In the genomic region with DNA sequence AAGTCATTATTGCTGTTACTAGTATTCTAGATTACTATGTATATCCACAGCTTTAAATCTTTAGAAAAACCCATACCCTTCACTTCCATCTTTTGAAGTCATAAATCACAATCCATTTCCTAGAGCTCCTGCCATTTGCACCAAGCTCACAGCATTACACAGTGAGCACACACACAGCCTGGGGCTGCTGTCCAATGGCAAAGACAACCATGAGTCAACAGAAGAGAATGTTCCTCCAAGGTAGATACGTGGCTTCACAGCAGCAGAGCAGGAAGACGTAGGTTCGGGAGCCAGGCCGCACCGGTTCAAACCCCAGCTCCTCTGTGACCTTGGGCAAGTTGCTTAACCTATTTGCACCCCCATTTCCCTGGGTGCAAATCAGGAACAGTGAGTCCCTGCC, we compare ENCODE assay signal across 10 cellular contexts.
DNase-seq lines count a peak whose midpoint lies in the region; ATAC-seq and TF ChIP-seq lines count a peak whose summit lies in the region.
"Had no signal": no experiment of that assay in that cellular context is flagged by ENCODE, and none has a peak within 500 bp of the region (broad histone marks: within the 10 kb centered on the region; RNA-seq: fewer than 3 reads in every experiment).

No MANE protein-coding gene starts in this region.

- POLR2A ChIA-PET in naive thymus-derived CD4-positive, alpha-beta T cell (lab: Charles Lee): interaction anchor here (0.7 to 5.7 kb wide), 2 partner anchors 16 to 388 kb away, joined by 4 to 58 read pairs; no protein-coding TSS in a partner anchor

- intact Hi-C loops in naive thymus-derived CD4-positive, alpha-beta T cell (cut with micrococcal nuclease): loop anchor here in 1 of 2 donors (5.0 kb wide), 2 partner anchors 123 to 477 kb away; a partner anchor contains a TSS
- intact Hi-C loops in vagina (cut with DNase I): no loop called here

- no peak overlapping the region for H3K27ac ChIP-seq in naive thymus-derived CD4-positive, alpha-beta T cell (ENCODE audit: low read depth, low read length)
- no peak overlapping the region for H3K27ac ChIP-seq in vagina

- no peak for TF ChIP-seq CTCF in vagina (IDR thresholded peaks at IDR 0.05)

- no peaks in the 10 kb centered on the region for H3K36me3 ChIP-seq in naive thymus-derived CD4-positive, alpha-beta T cell (ENCODE audit: control insufficient read depth in 2 of 3, insufficient read depth in 3 of 3, low read length in 3 of 3)
- H3K36me3 ChIP-seq in vagina: no peaks in the 10 kb centered on the region

- peaks cover 0 to 5% (median 0%) of the 10 kb centered on the region in 5 donors for H3K36me3 Mint-ChIP-seq in naive thymus-derived CD4-positive, alpha-beta T cell

- H3K4me1 Mint-ChIP-seq in naive thymus-derived CD4-positive, alpha-beta T cell: peaks cover 9 to 77% (median 65%) of the 10 kb centered on the region in 7 donors

- TF ChIP-seq POLR2A in vagina (IDR thresholded peaks at IDR 0.05): no peak

- peak; percentile 85 for DNase-seq in AG20443 (ENCODE audit: low spot score)
- DNase-seq in LoVo (ENCODE audit: low spot score): peak; percentile 39
- DNase-seq in dermis blood vessel endothelial cell: peak; percentile 50
- DNase-seq in naive thymus-derived CD4-positive, alpha-beta T cell: no peak
- no peak for DNase-seq in vagina (ENCODE audit: extremely low spot score in 2 of 2)
- DNase-seq in NCI-H1417 treated with DMSO at 0.1 percent for 48 hours (lab: John Stamatoyannopoulos, UW): no peak
- DNase-seq in UCSD-AML1 (lab: John Stamatoyannopoulos, UW; ENCODE audit: unreplicated experiment): no peak
- DNase-seq: stimulated activated CD4-positive, alpha-beta T cell treated with anti-CD3 and anti-CD28 coated beads, Interleukin-2, amount 100 ng/mL, for 48 hours had no signal

- ATAC-seq in naive thymus-derived CD4-positive, alpha-beta T cell: no peak
- no peak for ATAC-seq in HG02678 (IDR thresholded peaks at IDR 0.05; ENCODE audit: unreplicated experiment)

- peak overlapping the region; percentile 19 to 79 (median 48) for H3K4me3 Mint-ChIP-seq in naive thymus-derived CD4-positive, alpha-beta T cell
- H3K4me3 Mint-ChIP-seq: T-helper 2 cell treated with Interferon-gamma antibody and Interleukin-4, amounts not matched to agents 5 μg/mL and 100 μg/mL, for 36 hours had no signal

- H3K27ac Mint-ChIP-seq in naive thymus-derived CD4-positive, alpha-beta T cell: peak overlapping the region in 8 of 9 donors; percentile 25 to 95 (median 89)
- H3K27ac Mint-ChIP-seq: T-helper 2 cell treated with Interferon-gamma antibody and Interleukin-4, amounts not matched to agents 5 μg/mL and 100 μg/mL, for 36 hours had no signal

- no peaks in the 10 kb centered on the region for H3K9me3 Mint-ChIP-seq in naive thymus-derived CD4-positive, alpha-beta T cell
- H3K9me3 Mint-ChIP-seq: T-helper 2 cell treated with Interferon-gamma antibody and Interleukin-4, amounts not matched to agents 5 μg/mL and 100 μg/mL, for 36 hours had no signal

- CTCF ChIA-PET in naive thymus-derived CD4-positive, alpha-beta T cell (lab: Charles Lee): interaction anchor here (2.7 kb wide), 1 partner anchor 16 kb away, joined by 15 read pairs; no protein-coding TSS in a partner anchor

- peaks cover 0 to 24% (median 0%) of the 10 kb centered on the region in 5 donors for H3K27me3 Mint-ChIP-seq in naive thymus-derived CD4-positive, alpha-beta T cell

- no peak overlapping the region for H3K4me3 ChIP-seq in naive thymus-derived CD4-positive, alpha-beta T cell (ENCODE audit: low read length)
- no peak overlapping the region for H3K4me3 ChIP-seq in vagina

- no peaks in the 10 kb centered on the region for H3K9me3 ChIP-seq in naive thymus-derived CD4-positive, alpha-beta T cell (ENCODE audit: control insufficient read depth in 2 of 3, low read length in 3 of 3)
- no peaks in the 10 kb centered on the region for H3K9me3 ChIP-seq in vagina

- H3K4me1 ChIP-seq in naive thymus-derived CD4-positive, alpha-beta T cell (ENCODE audit: control insufficient read depth in 2 of 2, insufficient read depth in 2 of 2, low read length in 2 of 2): peaks cover 24 to 54% of the 10 kb centered on the region in 2 donors
- H3K4me1 ChIP-seq in vagina: peaks cover 21% of the 10 kb centered on the region

- no peaks in the 10 kb centered on the region for H3K27me3 ChIP-seq in naive thymus-derived CD4-positive, alpha-beta T cell (ENCODE audit: control insufficient read depth in 2 of 2, insufficient read depth in 2 of 2, low read length in 2 of 2)
- no peaks in the 10 kb centered on the region for H3K27me3 ChIP-seq in vagina

Comparison
In these comparisons a context has a peak if more than half of its experiments do, and no peak if none do; other contexts are left out.
1. DNase-seq: peak in AG20443 (single experiment), LoVo (single experiment) and dermis blood vessel endothelial cell (single experiment); none in naive thymus-derived CD4-positive, alpha-beta T cell (0 of 9), vagina (0 of 2), NCI-H1417 treated with DMSO at 0.1 percent for 48 hours (single experiment) and UCSD-AML1 (single experiment).